8 cellular contexts compared by ENCODE assay signal in genomic region chr3:49028298-49028672, GRCh38. TPM values are rescaled to one million over a fixed set of nuclear protein-coding genes. Genes with fewer than 3 reads are reported as not detected.
DNase-seq lines count a peak whose midpoint lies in the region; ATAC-seq, FAIRE-seq and TF ChIP-seq lines count a peak whose summit lies in the region.

No MANE protein-coding gene starts in this region.

- H3K36me3 ChIP-seq in SK-N-SH (replicated peaks in 1 of 2; ENCODE audit: control insufficient read depth in 1 of 2, insufficient read depth in 2 of 2, low read length in 1 of 2) (peaks cover 69% of the 10 kb centered on the region in 2 experiments), fibroblast of lung (ENCODE audit: control insufficient read depth, insufficient read depth, low read length) (peaks cover 36% of the 10 kb centered on the region)

- H3K4me2 ChIP-seq in SK-N-SH (peak overlapping the region; percentile 97), fibroblast of lung (ENCODE audit: extremely low read depth, insufficient read depth, low read length) (peak overlapping the region; percentile 71)

- CTCF ChIA-PET in SK-N-SH (lab: Yijun Ruan, JAX): interaction anchor here (1.1 to 1.5 kb wide), 5 partner anchors 9 to 40 kb away, joined by 3 to 8 read pairs (median 5); partner anchors contain the start of gene WDR6

- FAIRE-seq in GM12891 (lab: Jason Lieb, UNC): no peak

- no peak for ATAC-seq in HG03159 (IDR thresholded peaks at IDR 0.05; ENCODE audit: unreplicated experiment)

- no peak overlapping the region for H2AFZ ChIP-seq in SK-N-SH (ENCODE audit: low read depth)
- no peak overlapping the region for H2AFZ ChIP-seq in fibroblast of lung (ENCODE audit: low read length)

- peaks cover 10 to 32% of the 10 kb centered on the region in 2 experiments; a peak in 3 of 4 replicates for H3K4me1 ChIP-seq in SK-N-SH (ENCODE audit: control insufficient read depth in 1 of 2, insufficient read depth in 2 of 2, low read depth in 1 of 2, low read length in 1 of 2)
- H3K4me1 ChIP-seq in fibroblast of lung (ENCODE audit: control insufficient read depth, extremely low read depth, insufficient read depth, low read length): peaks cover 7% of the 10 kb centered on the region

- no peaks in the 10 kb centered on the region for H3K9me3 ChIP-seq in SK-N-SH
- H3K9me3 ChIP-seq in fibroblast of lung (ENCODE audit: control insufficient read depth, insufficient read depth, low read depth, low read length): no peaks in the 10 kb centered on the region

- POLR2A ChIA-PET in SK-N-SH (lab: Yijun Ruan, JAX): interaction anchor here (1.8 to 2.3 kb wide), 3 partner anchors 8 to 65 kb away, joined by 14 to 18 read pairs (median 16); partner anchors contain the start of genes QRICH1 and WDR6

- H3K4me3 ChIP-seq in SK-N-SH (ENCODE audit: low read depth in 2 of 2, low read length in 1 of 2) (peak overlapping the region; percentile 83 to 87), fibroblast of lung (replicated peaks in 1 of 4; ENCODE audit: control extremely low read depth in 1 of 4, insufficient read depth in 1 of 4, low read depth in 3 of 4, low read length in 4 of 4) (peak overlapping the region; percentile 56 to 88 (median 71)), retinal pigment epithelial cell (ENCODE audit: low read length) (peak overlapping the region; percentile 87)

- H3K9ac ChIP-seq in SK-N-SH: peak overlapping the region; percentile 82
- no peak overlapping the region for H3K9ac ChIP-seq in fibroblast of lung (ENCODE audit: insufficient read depth, low read length)

- H3K79me2 ChIP-seq in SK-N-SH (ENCODE audit: insufficient read depth) (peaks cover 56% of the 10 kb centered on the region), fibroblast of lung (ENCODE audit: control insufficient read depth, insufficient read depth, low read length) (peaks cover 38% of the 10 kb centered on the region)

- H3F3A ChIP-seq in SK-N-SH (replicated peaks; ENCODE audit: insufficient read depth): peaks cover 58% of the 10 kb centered on the region

- H4K20me1 ChIP-seq in SK-N-SH (ENCODE audit: insufficient read depth): no peaks in the 10 kb centered on the region
- no peaks in the 10 kb centered on the region for H4K20me1 ChIP-seq in fibroblast of lung (ENCODE audit: control insufficient read depth, extremely low read depth, insufficient read depth, low read length)

- H3K27me3 ChIP-seq in SK-N-SH (ENCODE audit: insufficient read depth) (no peaks in the 10 kb centered on the region), fibroblast of lung (ENCODE audit: control insufficient read depth, insufficient read depth, low read length) (no peaks in the 10 kb centered on the region)

- H3K27ac ChIP-seq in SK-N-SH (ENCODE audit: low read depth in 2 of 2, low read length in 1 of 2) (peak overlapping the region in 1 of 2 experiments; percentile 82; a peak in 2 of 4 replicates), fibroblast of lung (ENCODE audit: insufficient read depth, low read length) (peak overlapping the region; percentile 86)

- no peaks in the 10 kb centered on the region for H3K9me2 ChIP-seq in SK-N-SH

- 75% methylated on average over 4 of the region's 4 CpGs for WGBS in SK-N-SH (ENCODE audit: low lambda C conversion rate)

- no peak for TF ChIP-seq POLR2A in GM12891 (IDR thresholded peaks at IDR 0.05; ENCODE audit: low read depth, low read length)

- no peak for TF ChIP-seq RAD21 in SK-N-SH (IDR thresholded peaks at IDR 0.05; ENCODE audit: low read length)

- TF ChIP-seq CTCF in SK-N-SH (IDR thresholded peaks at IDR 0.05): no peak
- TF ChIP-seq CTCF in fibroblast of lung (conservative IDR thresholded peaks at IDR 0.05 in 1 of 2, IDR thresholded peaks at IDR 0.05 in 1 of 2; ENCODE audit: low read depth in 1 of 2, low read length in 2 of 2): no peak
- no peak for TF ChIP-seq CTCF in retinal pigment epithelial cell (conservative IDR thresholded peaks at IDR 0.05; ENCODE audit: low read depth, low read length)

- no peak for TF ChIP-seq EP300 in SK-N-SH (IDR thresholded peaks at IDR 0.05; ENCODE audit: borderline replicate concordance in 1 of 2, low read depth in 1 of 2, low read length in 1 of 2)

- no peak for DNase-seq in GM12891 (ENCODE audit: insufficient read length, low spot score)
- DNase-seq in SK-N-SH: peak; percentile 4
- no peak for DNase-seq in fibroblast of lung (ENCODE audit: low read depth in 2 of 2)
- no peak for DNase-seq in retinal pigment epithelial cell (ENCODE audit: low read depth)
- DNase-seq in NCI-H446 treated with DMSO at 0.1 percent for 48 hours (lab: John Stamatoyannopoulos, UW): no peak
- DNase-seq in globus pallidus (ENCODE audit: low spot score): no peak
- DNase-seq in activated CD4-positive, alpha-beta T cell treated with anti-CD3 and anti-CD28 coated beads for 48 hours: no peak

TF ChIP-seq in GM12891, 5 proteins besides CTCF, POLR2A, EP300 and RAD21:
- TF ChIP-seq POU2F2 (IDR thresholded peaks at IDR 0.05; ENCODE audit: low read depth, low read length): 0 out of 2 replicates have a peak, but pooled peaks have one; percentile 15
- no peak for TF ChIP-seq SPI1 (IDR thresholded peaks at IDR 0.05; ENCODE audit: low read depth, low read length)
TF ChIP-seq in GM12891: peak in this region for 1.

TF ChIP-seq in SK-N-SH, 30 proteins besides CTCF, POLR2A, EP300 and RAD21:
- TF ChIP-seq GABPA (IDR thresholded peaks at IDR 0.05; ENCODE audit: low read depth) (no peak), JUND (IDR thresholded peaks at IDR 0.05) (0 out of 2 replicates have a peak, but pooled peaks have one; percentile 7), USF2 (IDR thresholded peaks at IDR 0.05; ENCODE audit: borderline replicate concordance, low read depth, low read length) (no peak), CHD2 (IDR thresholded peaks at IDR 0.05; ENCODE audit: low read length, partially characterized antibody) (no peak), MAX (IDR thresholded peaks at IDR 0.05; ENCODE audit: low read depth) (no peak)

RNA-seq across cellular contexts. Expression of gene IMPDH2, which starts 0.9 kb away (rescaled TPM):
- 251 TPM for polyA plus RNA-seq in GM12891 (2012; ENCODE audit: low read depth, missing spikeins)
- polyA plus RNA-seq in SK-N-SH (2012; rRNA removed): 305 and 346 TPM in 2 replicates
- polyA plus RNA-seq in SK-N-SH (2012; cell fraction: cytosol; rRNA removed): 247 and 282 TPM in 2 replicates
- polyA plus RNA-seq in SK-N-SH (2012; cell fraction: nucleus; rRNA removed): 502 and 507 TPM in 2 replicates
- total RNA-seq in fibroblast of lung: 448 and 560 TPM in 2 replicates
- polyA plus RNA-seq in fibroblast of lung: 187 and 203 TPM in 2 replicates
- polyA plus RNA-seq in fibroblast of lung (2012): 209 and 210 TPM in 2 replicates
- 274 and 472 TPM in 2 replicates for polyA minus RNA-seq in fibroblast of lung (ENCODE audit: low replicate concordance)

RNA-seq across cellular contexts. Expression of gene NDUFAF3, which starts 6.4 kb away (rescaled TPM):
- 105 TPM for polyA plus RNA-seq in GM12891 (2012; ENCODE audit: low read depth, missing spikeins)
- 85.3 and 104 TPM in 2 replicates for polyA plus RNA-seq in SK-N-SH (2012; rRNA removed)
- polyA plus RNA-seq in SK-N-SH (2012; cell fraction: cytosol; rRNA removed): 48.3 and 76.9 TPM in 2 replicates
- 36.4 and 46.2 TPM in 2 replicates for polyA plus RNA-seq in SK-N-SH (2012; cell fraction: nucleus; rRNA removed)
- 71.1 and 113 TPM in 2 replicates for total RNA-seq in fibroblast of lung
- 57.3 and 69.1 TPM in 2 replicates for polyA plus RNA-seq in fibroblast of lung
- 133 and 187 TPM in 2 replicates for polyA plus RNA-seq in fibroblast of lung (2012)
- 119 and 128 TPM in 2 replicates for polyA minus RNA-seq in fibroblast of lung (ENCODE audit: low replicate concordance)

RNA-seq across cellular contexts. Expression of gene DALRD3, which starts 9.9 kb away (rescaled TPM):
- 22.2 TPM for polyA plus RNA-seq in GM12891 (2012; ENCODE audit: low read depth, missing spikeins)
- polyA plus RNA-seq in SK-N-SH (2012; rRNA removed) (82.7 and 99.4 TPM in 2 replicates), fibroblast of lung (40.2 and 50.8 TPM in 2 replicates)
- 42.3 and 58.1 TPM in 2 replicates for polyA plus RNA-seq in SK-N-SH (2012; cell fraction: cytosol; rRNA removed)
- polyA plus RNA-seq in SK-N-SH (2012; cell fraction: nucleus; rRNA removed): 371 and 402 TPM in 2 replicates
- total RNA-seq in fibroblast of lung: 53.4 and 70.2 TPM in 2 replicates
- 36.3 and 39.3 TPM in 2 replicates for polyA plus RNA-seq in fibroblast of lung (2012)
- 162 and 242 TPM in 2 replicates for polyA minus RNA-seq in fibroblast of lung (ENCODE audit: low replicate concordance)

RNA-seq across cellular contexts. Expression of gene WDR6, which starts 21.1 kb away (rescaled TPM):
- polyA plus RNA-seq in GM12891 (2012; ENCODE audit: low read depth, missing spikeins): 126 TPM
- polyA plus RNA-seq in SK-N-SH (2012; rRNA removed) (230 and 277 TPM in 2 replicates), fibroblast of lung (58.7 and 68.2 TPM in 2 replicates)
- 65.3 and 95.1 TPM in 2 replicates for polyA plus RNA-seq in SK-N-SH (2012; cell fraction: cytosol; rRNA removed)
- 1,525 and 1,565 TPM in 2 replicates for polyA plus RNA-seq in SK-N-SH (2012; cell fraction: nucleus; rRNA removed)
- 59.6 and 77.9 TPM in 2 replicates for total RNA-seq in fibroblast of lung
- polyA plus RNA-seq in fibroblast of lung (2012): 64.4 and 80.1 TPM in 2 replicates
- polyA minus RNA-seq in fibroblast of lung (ENCODE audit: low replicate concordance): 232 and 383 TPM in 2 replicates

RNA-seq across cellular contexts. Expression of gene P4HTM, which starts 38.2 kb away (rescaled TPM):
- 17.9 TPM for polyA plus RNA-seq in GM12891 (2012; ENCODE audit: low read depth, missing spikeins)
- polyA plus RNA-seq in SK-N-SH (2012; rRNA removed) (21.0 and 21.4 TPM in 2 replicates), fibroblast of lung (16.0 and 16.2 TPM in 2 replicates)
- 7.5 and 11.8 TPM in 2 replicates for polyA plus RNA-seq in SK-N-SH (2012; cell fraction: cytosol; rRNA removed)
- 83.7 and 101 TPM in 2 replicates for polyA plus RNA-seq in SK-N-SH (2012; cell fraction: nucleus; rRNA removed)
- 33.4 and 46.7 TPM in 2 replicates for total RNA-seq in fibroblast of lung
- polyA plus RNA-seq in fibroblast of lung (2012): 14.4 and 16.1 TPM in 2 replicates
- 17.9 and 30.7 TPM in 2 replicates for polyA minus RNA-seq in fibroblast of lung (ENCODE audit: low replicate concordance)
